8 cellular contexts compared by ENCODE assay signal in the genomic region with DNA sequence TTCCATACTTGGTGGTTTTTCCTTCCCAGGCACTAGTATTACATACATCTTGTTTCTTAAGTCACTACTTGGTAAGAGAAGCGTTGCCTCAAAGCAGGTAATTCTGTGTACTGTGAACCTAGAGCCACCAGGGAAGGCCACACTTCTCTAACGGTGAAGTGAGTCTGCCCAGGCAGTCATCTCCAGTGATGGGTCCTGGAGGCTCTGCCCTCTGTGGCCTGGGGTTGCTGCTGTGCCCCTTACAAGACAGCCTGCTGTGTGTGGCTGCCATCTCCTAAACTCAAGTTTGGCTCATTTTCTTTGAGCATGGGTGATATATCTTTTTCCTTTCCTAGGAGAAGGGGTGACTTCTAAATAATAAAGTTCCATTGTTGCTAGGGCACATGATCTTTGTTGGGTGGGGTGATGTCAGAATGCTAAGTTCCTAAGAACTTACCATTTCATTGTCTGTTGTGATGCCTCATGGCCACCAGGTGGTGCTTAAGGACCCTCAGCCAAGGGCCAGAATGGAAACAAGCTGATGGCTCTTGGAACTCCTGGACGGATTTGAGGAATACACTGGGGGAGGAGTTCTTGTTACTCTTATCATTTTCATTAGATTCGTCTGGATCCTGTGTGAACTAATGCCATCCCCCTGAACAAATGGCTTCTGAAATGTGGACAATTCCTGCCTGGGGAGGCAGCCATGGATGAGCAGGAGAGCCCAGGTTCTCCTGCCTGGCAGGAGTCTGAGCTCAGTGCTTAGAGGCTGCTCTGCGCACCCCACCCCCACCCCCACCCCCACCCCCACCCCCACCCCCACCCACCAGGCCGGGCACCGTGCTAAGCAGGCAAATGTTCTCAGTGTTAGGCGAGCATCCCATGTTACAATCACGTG. TPM values are rescaled to one million over a fixed set of nuclear protein-coding genes. Genes with fewer than 3 reads are reported as not detected.
A peak's percentile ranks its signal among the peaks of the same experiment; 100 is the strongest.
DNase-seq lines count a peak whose midpoint lies in the region; ATAC-seq and TF ChIP-seq lines count a peak whose summit lies in the region.

No MANE protein-coding gene starts in this region.

- H3K4me1 Mint-ChIP-seq in CD4-positive, CD25-positive, alpha-beta regulatory T cell: peaks cover 10 to 36% (median 20%) of the 10 kb centered on the region in 4 donors

- intact Hi-C loops in upper lobe of right lung (cut with DNase I): no loop called here

- peak; percentile 12 to 58 (median 16) for DNase-seq in CD4-positive, CD25-positive, alpha-beta regulatory T cell
- DNase-seq in NCI-H526 treated with DMSO at 0.1 percent for 48 hours (lab: John Stamatoyannopoulos, UW) (peak; percentile 28), activated T-cell treated with anti-CD3 and anti-CD28 coated beads for 24 hours (ENCODE audit: low read depth) (peak; percentile 16), fibroblast of mammary gland (ENCODE audit: low read depth) (peak; percentile 78), upper lobe of right lung (no peak)

- no peak overlapping the region for H3K4me2 ChIP-seq in neural cell (ENCODE audit: low read length)

- H3K27ac Mint-ChIP-seq in CD4-positive, CD25-positive, alpha-beta regulatory T cell: peak overlapping the region in 1 of 3 donors; percentile 37

- no peak overlapping the region for H3K4me3 ChIP-seq in CD4-positive, CD25-positive, alpha-beta regulatory T cell (ENCODE audit: low read depth, low read length)
- H3K4me3 ChIP-seq in fibroblast of mammary gland (ENCODE audit: control insufficient read depth, low read depth, low read length) (no peak overlapping the region), neural cell (ENCODE audit: low read length) (no peak overlapping the region), upper lobe of right lung (no peak overlapping the region)

- no peaks in the 10 kb centered on the region for H3K9me2 ChIP-seq in neural cell (ENCODE audit: insufficient read depth, low read length)

- H2AFZ ChIP-seq in neural cell (ENCODE audit: low read depth, low read length): no peak overlapping the region

- H3K27ac ChIP-seq in CD4-positive, CD25-positive, alpha-beta regulatory T cell (ENCODE audit: insufficient read depth, low read length, poor library complexity, severe bottlenecking): no peak overlapping the region
- H3K27ac ChIP-seq in neural cell (ENCODE audit: low read length): no peak overlapping the region
- no peak overlapping the region for H3K27ac ChIP-seq in upper lobe of right lung

- no peaks in the 10 kb centered on the region for H3F3A ChIP-seq in neural cell (ENCODE audit: insufficient read depth, low read length, poor library complexity, severe bottlenecking)

- peaks cover 15% of the 10 kb centered on the region for H3K4me1 ChIP-seq in CD4-positive, CD25-positive, alpha-beta regulatory T cell (ENCODE audit: control insufficient read depth, insufficient read depth, low read length, poor library complexity, severe bottlenecking)
- H3K4me1 ChIP-seq in upper lobe of right lung: no peaks in the 10 kb centered on the region

- no peaks in the 10 kb centered on the region for H3K9me3 ChIP-seq in CD4-positive, CD25-positive, alpha-beta regulatory T cell (ENCODE audit: control insufficient read depth in 2 of 2, low read length in 2 of 2)
- H3K9me3 ChIP-seq in neural cell (ENCODE audit: low read length) (no peaks in the 10 kb centered on the region), upper lobe of right lung (no peaks in the 10 kb centered on the region)

- H3K36me3 Mint-ChIP-seq in CD4-positive, CD25-positive, alpha-beta regulatory T cell: no peaks in the 10 kb centered on the region

- H3K4me3 Mint-ChIP-seq in CD4-positive, CD25-positive, alpha-beta regulatory T cell: no peak overlapping the region

- H3K36me3 ChIP-seq in CD4-positive, CD25-positive, alpha-beta regulatory T cell (ENCODE audit: control insufficient read depth, insufficient read depth, low read length): no peaks in the 10 kb centered on the region
- no peaks in the 10 kb centered on the region for H3K36me3 ChIP-seq in neural cell (ENCODE audit: insufficient read depth, low read length)
- H3K36me3 ChIP-seq in upper lobe of right lung: no peaks in the 10 kb centered on the region

- H3K9me3 Mint-ChIP-seq in CD4-positive, CD25-positive, alpha-beta regulatory T cell: no peaks in the 10 kb centered on the region

- TF ChIP-seq CTCF in fibroblast of mammary gland (conservative IDR thresholded peaks at IDR 0.05; ENCODE audit: control insufficient read depth, insufficient read depth, low read depth, low read length) (peak; percentile 87), neural cell (IDR thresholded peaks at IDR 0.05; ENCODE audit: poor library complexity, severe bottlenecking) (peak; percentile 77), upper lobe of right lung (IDR thresholded peaks at IDR 0.05) (peak; percentile 83)

- ATAC-seq in CD4-positive, CD25-positive, alpha-beta regulatory T cell (ENCODE audit: low read depth in 2 of 2): peak in 1 of 2 donors; percentile 35
- ATAC-seq in GM18909 (IDR thresholded peaks at IDR 0.05; ENCODE audit: poor library complexity, unreplicated experiment) (peak; percentile 75), HG03196 (IDR thresholded peaks at IDR 0.05; ENCODE audit: unreplicated experiment) (peak; percentile 48), upper lobe of right lung (peak; percentile 89)

- H3K9ac ChIP-seq in neural cell (ENCODE audit: low read length): no peak overlapping the region

- H4K20me1 ChIP-seq in neural cell (ENCODE audit: insufficient read depth): no peaks in the 10 kb centered on the region

- TF ChIP-seq RAD21 in neural cell (conservative IDR thresholded peaks at IDR 0.05): peak; percentile 78

- H3K27me3 Mint-ChIP-seq in CD4-positive, CD25-positive, alpha-beta regulatory T cell: peaks cover 4% of the 10 kb centered on the region

- no peak for TF ChIP-seq EP300 in neural cell (conservative IDR thresholded peaks at IDR 0.05; ENCODE audit: poor library complexity, severe bottlenecking)

- H3K79me2 ChIP-seq in neural cell (replicated peaks; ENCODE audit: insufficient read depth, low read length): no peaks in the 10 kb centered on the region

- H3K27me3 ChIP-seq in CD4-positive, CD25-positive, alpha-beta regulatory T cell (ENCODE audit: control insufficient read depth, insufficient read depth, low read length): no peaks in the 10 kb centered on the region
- H3K27me3 ChIP-seq in neural cell (ENCODE audit: insufficient read depth, low read depth, low read length) (no peaks in the 10 kb centered on the region), upper lobe of right lung (no peaks in the 10 kb centered on the region)

TF ChIP-seq in neural cell, 6 proteins besides CTCF, POLR2A, EP300 and RAD21:
- no peak for TF ChIP-seq REST (IDR thresholded peaks at IDR 0.05; ENCODE audit: borderline replicate concordance)
- no peak for TF ChIP-seq MXI1 (conservative IDR thresholded peaks at IDR 0.05; ENCODE audit: poor library complexity, severe bottlenecking)
- TF ChIP-seq SMC3 (conservative IDR thresholded peaks at IDR 0.05; ENCODE audit: poor library complexity): peak; percentile 82
- no peak for TF ChIP-seq EZH2 (IDR thresholded peaks at IDR 0.05; ENCODE audit: borderline replicate concordance, insufficient read depth, low read length, poor library complexity, severe bottlenecking)
TF ChIP-seq in neural cell: peak in this region for 1.

RNA-seq across cellular contexts. Expression of gene WDR1, which starts 41.1 kb away (rescaled TPM):
- 326 TPM for total RNA-seq in CD4-positive, CD25-positive, alpha-beta regulatory T cell
- 100 to 1,000 TPM; 312 to 422 (median 370) TPM for polyA plus RNA-seq in CD4-positive, CD25-positive, alpha-beta regulatory T cell
- 106 and 108 TPM in 2 replicates for polyA plus RNA-seq in neural cell
- 121 and 130 TPM in 2 replicates for polyA minus RNA-seq in neural cell
- total RNA-seq in upper lobe of right lung: 234 TPM
